14 cellular contexts compared by ENCODE assay signal in the genomic region with DNA sequence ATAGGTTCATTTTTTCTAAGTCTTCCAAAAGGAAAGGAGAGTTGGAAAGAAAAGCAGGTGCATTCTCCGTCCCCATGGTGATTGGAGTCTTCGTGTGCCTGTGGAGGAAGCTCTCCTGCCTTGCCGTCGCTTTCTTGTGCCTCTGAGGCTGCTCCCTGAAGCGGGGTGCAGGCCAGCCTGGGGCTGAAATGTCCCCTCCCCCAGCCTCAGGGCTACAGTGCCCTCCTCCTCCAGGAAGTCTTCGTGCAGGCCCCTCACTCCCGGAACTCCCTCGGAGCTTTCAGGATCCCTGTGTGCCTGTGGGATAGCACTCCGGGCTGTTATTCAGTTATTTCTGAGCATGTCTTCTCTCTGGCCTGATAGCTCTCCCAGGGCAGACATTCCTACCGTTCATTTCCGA.
DNase-seq lines count a peak whose midpoint lies in the region; TF ChIP-seq lines count a peak whose summit lies in the region.
"Had no signal": no experiment of that assay in that cellular context is flagged by ENCODE, and none has a peak within 500 bp of the region (broad histone marks: within the 10 kb centered on the region; RNA-seq: fewer than 3 reads in every experiment).

No MANE protein-coding gene starts in this region.

- peak overlapping the region; percentile 79 for H3K18ac ChIP-seq in neuronal stem cell (ENCODE audit: low read length)

- H2BK15ac ChIP-seq in neuronal stem cell (ENCODE audit: low read length), result no peak overlapping the region

- no peaks in the 10 kb centered on the region for H3K79me1 ChIP-seq in neuronal stem cell (ENCODE audit: low read depth, low read length)

- peaks cover 13% of the 10 kb centered on the region for H3K4me1 Mint-ChIP-seq in endodermal cell
- H3K4me1 Mint-ChIP-seq: CD14-positive monocyte had no signal

- H3K4me1 ChIP-seq in NT2/D1 (ENCODE audit: insufficient read depth, insufficient read length) (peaks cover 2% of the 10 kb centered on the region), endodermal cell (ENCODE audit: control insufficient read depth, insufficient read depth, low read length) (no peaks in the 10 kb centered on the region), neuronal stem cell (ENCODE audit: control insufficient read depth in 2 of 2, insufficient read depth in 1 of 2, low read depth in 1 of 2, low read length in 2 of 2) (peaks cover 0 to 4% of the 10 kb centered on the region in 2 donors), hepatocyte (ENCODE audit: insufficient read depth) (no peaks in the 10 kb centered on the region)
- H3K4me1 ChIP-seq: Caco-2, HAP-1 had no signal

- H3K27ac Mint-ChIP-seq in endodermal cell, result no peak overlapping the region
- H3K27ac Mint-ChIP-seq: CD14-positive monocyte; CD8-positive, alpha-beta T cell had no signal

- H3K27me3 Mint-ChIP-seq in endodermal cell (ENCODE audit: insufficient read depth), result peaks cover 6% of the 10 kb centered on the region

- no peak overlapping the region for H4K8ac ChIP-seq in neuronal stem cell (ENCODE audit: low read depth, low read length)

- DNase-seq in NT2/D1 (ENCODE audit: low read depth, low spot score) (peak; percentile 46), endodermal cell (peak; percentile 69), iPS-NIHi11 (ENCODE audit: low spot score) (peak; percentile 46), neuronal stem cell (ENCODE audit: low spot score) (no peak), hepatocyte (ENCODE audit: low spot score) (no peak), NCI-H2196 (lab: John Stamatoyannopoulos, UW; ENCODE audit: unreplicated experiment) (no peak)
- DNase-seq in activated naive CD4-positive, alpha-beta T cell treated with Interleukin-2 at 50 U/mL for 16 hours, result no peak
- DNase-seq: Caco-2; CD8-positive, alpha-beta T cell; DND-41; GDM1; IMR-90 had no signal

- H3K9ac ChIP-seq in NT2/D1 (ENCODE audit: insufficient read length, low read depth) (peak overlapping the region; percentile 4), endodermal cell (ENCODE audit: extremely low read depth, low read length, poor library complexity, severe bottlenecking) (no peak overlapping the region), neuronal stem cell (ENCODE audit: low read depth, low read length, poor library complexity) (no peak overlapping the region)

- H2AFZ ChIP-seq in neuronal stem cell (ENCODE audit: low read length) (no peak overlapping the region), hepatocyte (no peak overlapping the region)

- H3K9me3 Mint-ChIP-seq in endodermal cell, result peaks cover 5% of the 10 kb centered on the region
- H3K9me3 Mint-ChIP-seq: CD14-positive monocyte; CD8-positive, alpha-beta T cell had no signal

- TF ChIP-seq CTCF in endodermal cell (conservative IDR thresholded peaks at IDR 0.05) (no peak), hepatocyte (IDR thresholded peaks at IDR 0.05; ENCODE audit: poor library complexity) (no peak)

- H3K36me3 Mint-ChIP-seq in endodermal cell (ENCODE audit: low read depth), result no peaks in the 10 kb centered on the region
- H3K36me3 Mint-ChIP-seq: CD14-positive monocyte; CD8-positive, alpha-beta T cell had no signal

- no peaks in the 10 kb centered on the region for H3K79me2 ChIP-seq in hepatocyte

- no peak overlapping the region for H2AK5ac ChIP-seq in neuronal stem cell (ENCODE audit: low read depth, low read length)

- no peak overlapping the region for H3K4me3 Mint-ChIP-seq in endodermal cell
- H3K4me3 Mint-ChIP-seq: CD14-positive monocyte; CD8-positive, alpha-beta T cell had no signal

- H3K4ac ChIP-seq in neuronal stem cell (ENCODE audit: low read length), result no peak overlapping the region

- H3K9me2 ChIP-seq in hepatocyte (replicated peaks; ENCODE audit: insufficient read depth), result no peaks in the 10 kb centered on the region

- H3K27ac ChIP-seq in endodermal cell (ENCODE audit: low read depth, low read length) (no peak overlapping the region), neuronal stem cell (replicated peaks; ENCODE audit: low read length) (no peak overlapping the region), hepatocyte (no peak overlapping the region)

- H3K14ac ChIP-seq in neuronal stem cell (ENCODE audit: low read length), result no peak overlapping the region

- H3K4me2 ChIP-seq in neuronal stem cell (ENCODE audit: insufficient read depth, low read length, poor library complexity, severe bottlenecking) (no peak overlapping the region), hepatocyte (no peak overlapping the region)

- H3K4me3 ChIP-seq in NT2/D1 (ENCODE audit: insufficient read length, low read depth), result no peak overlapping the region
- no peak overlapping the region for H3K4me3 ChIP-seq in endodermal cell (ENCODE audit: low read length)
- no peak overlapping the region for H3K4me3 ChIP-seq in neuronal stem cell (ENCODE audit: low read length in 2 of 2)
- H3K4me3 ChIP-seq in hepatocyte, result no peak overlapping the region
- H3K4me3 ChIP-seq: HAP-1 had no signal

- H2BK12ac ChIP-seq in neuronal stem cell (ENCODE audit: low read length), result no peak overlapping the region

- no peak overlapping the region for H2BK120ac ChIP-seq in neuronal stem cell (ENCODE audit: low read depth, low read length)

- H3K27me3 ChIP-seq in NT2/D1 (ENCODE audit: insufficient read depth, insufficient read length) (no peaks in the 10 kb centered on the region), endodermal cell (ENCODE audit: control insufficient read depth, insufficient read depth, low read length, poor library complexity, severe bottlenecking) (no peaks in the 10 kb centered on the region), neuronal stem cell (ENCODE audit: control insufficient read depth in 3 of 3, insufficient read depth in 3 of 3, low read depth in 1 of 3, low read length in 3 of 3) (peaks cover 0 to 7% (median 0%) of the 10 kb centered on the region in 3 experiments), hepatocyte (no peaks in the 10 kb centered on the region)

- no peak overlapping the region for H4K91ac ChIP-seq in neuronal stem cell (ENCODE audit: low read depth, low read length, poor library complexity)

- no peak overlapping the region for H2BK5ac ChIP-seq in neuronal stem cell (ENCODE audit: low read length)

- 53 to 62% methylated on average over 8 to 11 of the region's 11 CpGs for WGBS in endodermal cell (ENCODE audit: insufficient coverage in 1 of 2, insufficient read length in 1 of 2), 2 experiments
- WGBS in neuronal stem cell (ENCODE audit: extremely low coverage in 2 of 2, insufficient read length in 2 of 2, insufficient replicate concordance in 1 of 2), 2 donors, result no CpG with 5 or more reads among the region's 11 CpGs
- 72% methylated on average over 11 of the region's 11 CpGs for WGBS in hepatocyte (ENCODE audit: low lambda C conversion rate, missing lambda C conversion rate)

- H4K20me1 ChIP-seq in hepatocyte (ENCODE audit: insufficient read depth, poor library complexity, severe bottlenecking), result no peaks in the 10 kb centered on the region

- H3K9me3 ChIP-seq in NT2/D1 (ENCODE audit: insufficient read depth, low read length) (no peaks in the 10 kb centered on the region), endodermal cell (ENCODE audit: control insufficient read depth, low read length) (no peaks in the 10 kb centered on the region), neuronal stem cell (replicated peaks in 1 of 2; ENCODE audit: control insufficient read depth in 2 of 2, insufficient read depth in 1 of 2, low read depth in 1 of 2, low read length in 2 of 2) (no peaks in the 10 kb centered on the region), hepatocyte (ENCODE audit: low read depth) (no peaks in the 10 kb centered on the region)
- H3K9me3 ChIP-seq: Caco-2, HAP-1 had no signal

- H3K36me3 ChIP-seq in NT2/D1 (ENCODE audit: insufficient read depth, insufficient read length, low read length), result no peaks in the 10 kb centered on the region
- no peaks in the 10 kb centered on the region for H3K36me3 ChIP-seq in endodermal cell (ENCODE audit: control insufficient read depth, insufficient read depth, low read length)
- H3K36me3 ChIP-seq in neuronal stem cell (replicated peaks in 1 of 2; ENCODE audit: control insufficient read depth in 2 of 2, insufficient read depth in 2 of 2, low read length in 2 of 2), result no peaks in the 10 kb centered on the region
- no peaks in the 10 kb centered on the region for H3K36me3 ChIP-seq in hepatocyte (replicated peaks; ENCODE audit: insufficient read depth, low read depth)
- H3K36me3 ChIP-seq: HAP-1 had no signal

- H3K23ac ChIP-seq in neuronal stem cell (ENCODE audit: low read depth, low read length, poor library complexity), result no peak overlapping the region

Comparison
In these comparisons a context has a peak if more than half of its experiments do, and no peak if none do; other contexts are left out.
1. DNase-seq: peak in NT2/D1 (single experiment), endodermal cell (single experiment) and iPS-NIHi11 (single experiment); none in neuronal stem cell (single experiment), hepatocyte (single experiment), NCI-H2196 (single experiment) and activated naive CD4-positive, alpha-beta T cell treated with Interleukin-2 at 50 U/mL for 16 hours (single experiment).